22 cellular contexts compared by ENCODE assay signal in the genomic region with DNA sequence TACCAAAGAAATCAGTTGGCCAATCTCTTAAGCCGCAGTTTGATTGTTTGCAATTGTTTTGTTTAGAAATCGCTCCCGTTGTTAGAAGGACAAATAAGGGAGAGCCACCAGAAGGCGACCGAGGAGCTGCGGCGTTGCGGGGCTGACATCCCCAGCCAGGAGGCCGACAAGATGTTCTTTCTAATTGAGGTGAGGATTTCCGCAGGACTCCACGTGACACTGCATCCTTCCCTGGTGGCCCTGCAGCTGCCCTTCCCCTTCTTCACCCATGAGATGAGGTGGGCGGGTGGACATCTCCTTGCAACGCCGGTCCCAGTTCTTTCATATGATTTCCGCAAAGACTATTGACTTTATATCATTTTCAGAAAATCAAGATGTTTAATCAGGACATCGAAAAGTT. TPM values are rescaled to one million over a fixed set of nuclear protein-coding genes. Genes with fewer than 3 reads are reported as not detected.
DNase-seq lines count a peak whose midpoint lies in the region; ATAC-seq, FAIRE-seq and TF ChIP-seq lines count a peak whose summit lies in the region.
"Had no signal": no experiment of that assay in that cellular context is flagged by ENCODE, and none has a peak within 500 bp of the region (broad histone marks: within the 10 kb centered on the region; RNA-seq: fewer than 3 reads in every experiment).

No MANE protein-coding gene starts in this region.

- no peak overlapping the region for H3K56ac ChIP-seq in H1 (replicated peaks; ENCODE audit: insufficient read length, low read depth, low read length)

- TF ChIP-seq CTCF in H1 (IDR thresholded peaks at IDR 0.05; ENCODE audit: control extremely low read depth in 1 of 3, insufficient read depth in 1 of 3, low read depth in 1 of 3, low read length in 3 of 3) (no peak), vagina (IDR thresholded peaks at IDR 0.05) (no peak), mucosa of descending colon (IDR thresholded peaks at IDR 0.05) (no peak), stomach (IDR thresholded peaks at IDR 0.05) (no peak)

- H3K27ac Mint-ChIP-seq in activated CD8-positive, alpha-beta memory T cell treated with anti-CD3 and anti-CD28 coated beads, Interleukin-2, amount 10 ng/mL, durations not matched to agents 7 days and 5 days = no peak overlapping the region
- H3K27ac Mint-ChIP-seq: B cell; CD4-positive, alpha-beta T cell; CD8-positive, alpha-beta T cell had no signal

- no peak overlapping the region for H3K23ac ChIP-seq in H1 (ENCODE audit: insufficient read length)

- H3K14ac ChIP-seq in H1 (ENCODE audit: insufficient read length) = no peak overlapping the region

- no peak overlapping the region for H3K4me2 ChIP-seq in H1 (ENCODE audit: insufficient read depth in 1 of 2, low read depth in 2 of 2, low read length in 2 of 2)
- H3K4me2 ChIP-seq: A549 had no signal

- H3K9me3 ChIP-seq in H1 (ENCODE audit: insufficient read depth in 2 of 2, low read depth in 1 of 2, low read length in 1 of 2) (no peaks in the 10 kb centered on the region), vagina (no peaks in the 10 kb centered on the region), mucosa of descending colon (no peaks in the 10 kb centered on the region), stomach (no peaks in the 10 kb centered on the region)
- H3K9me3 ChIP-seq: A549, Caco-2 had no signal

- H3K4me3 Mint-ChIP-seq in activated CD8-positive, alpha-beta memory T cell treated with anti-CD3 and anti-CD28 coated beads, Interleukin-2, amount 10 ng/mL, durations not matched to agents 7 days and 5 days = no peak overlapping the region
- H3K4me3 Mint-ChIP-seq: B cell; CD4-positive, alpha-beta T cell; CD8-positive, alpha-beta T cell had no signal

- peaks cover 3% of the 10 kb centered on the region for H3K4me1 Mint-ChIP-seq in activated CD8-positive, alpha-beta memory T cell treated with anti-CD3 and anti-CD28 coated beads, Interleukin-2, amount 10 ng/mL, durations not matched to agents 7 days and 5 days

- no peak overlapping the region for H2AK5ac ChIP-seq in H1 (ENCODE audit: low read depth, low read length)

- H3K79me2 ChIP-seq in H1 (ENCODE audit: control insufficient read depth in 1 of 2, insufficient read depth in 2 of 2, low read length in 2 of 2) = no peaks in the 10 kb centered on the region

- TF ChIP-seq POLR2A in H1 (IDR thresholded peaks at IDR 0.05; ENCODE audit: control extremely low read depth in 1 of 2, low read depth in 2 of 2, low read length in 2 of 2) = no peak
- no peak for TF ChIP-seq POLR2A in vagina (IDR thresholded peaks at IDR 0.05)
- TF ChIP-seq POLR2A in stomach (IDR thresholded peaks at IDR 0.05) = no peak

- no peak overlapping the region for H3K9ac ChIP-seq in H1 (replicated peaks in 1 of 4; ENCODE audit: extremely low read depth in 1 of 4, low read depth in 3 of 4, low read length in 3 of 4)
- H3K9ac ChIP-seq: BLaER1 treated with 17β-estradiol and CSF1 and Interleukin-3, amounts not matched to agents 10 nM and 100 nM had no signal

- H3K36me3 Mint-ChIP-seq in activated CD8-positive, alpha-beta memory T cell treated with anti-CD3 and anti-CD28 coated beads, Interleukin-2, amount 10 ng/mL, durations not matched to agents 7 days and 5 days = peaks cover 86% of the 10 kb centered on the region

- 93% methylated on average over 16 of the region's 16 CpGs; no CpG with 5 or more reads in 1 of the 2 experiments for WGBS in H1 (ENCODE audit: extremely low coverage in 1 of 2, insufficient coverage in 1 of 2, insufficient read length in 1 of 2, insufficient replicate concordance in 2 of 2, low coverage in 1 of 2, low lambda C conversion rate in 2 of 2, missing lambda C conversion rate in 1 of 2), 2 experiments
- 95 to 96% (median 96%) methylated on average over 16 of the region's 16 CpGs for WGBS in stomach, 5 donors

- no peak overlapping the region for H2BK20ac ChIP-seq in H1 (ENCODE audit: low read length)

- no peaks in the 10 kb centered on the region for H3K79me1 ChIP-seq in H1 (ENCODE audit: low read depth, low read length)

- H3K27me3 Mint-ChIP-seq in activated CD8-positive, alpha-beta memory T cell treated with anti-CD3 and anti-CD28 coated beads, Interleukin-2, amount 10 ng/mL, durations not matched to agents 7 days and 5 days = no peaks in the 10 kb centered on the region
- H3K27me3 Mint-ChIP-seq: B cell; CD4-positive, alpha-beta T cell had no signal

- no peak overlapping the region for H2BK12ac ChIP-seq in H1 (ENCODE audit: low read depth, low read length)

- H4K20me1 ChIP-seq in H1 (replicated peaks in 1 of 2; ENCODE audit: control insufficient read depth in 1 of 2, insufficient read depth in 2 of 2, low read length in 2 of 2) = no peaks in the 10 kb centered on the region
- H4K20me1 ChIP-seq: BLaER1 treated with 17β-estradiol and CSF1 and Interleukin-3, amounts not matched to agents 10 nM and 100 nM had no signal

- intact Hi-C loops in vagina (cut with DNase I) = no loop called here
- intact Hi-C loops in mucosa of descending colon (cut with DNase I, micrococcal nuclease) = no loop called here
- intact Hi-C loops in stomach (cut with DNase I; ENCODE audit: low total_unique reads) = no loop called here

- H3K4me3 ChIP-seq in H1 (ENCODE audit: extremely low read depth in 1 of 4, insufficient read depth in 2 of 4, low read depth in 3 of 4, low read length in 4 of 4) (no peak overlapping the region), vagina (no peak overlapping the region), mucosa of descending colon (no peak overlapping the region), stomach (no peak overlapping the region)
- H3K4me3 ChIP-seq: A549; BLaER1 treated with 17β-estradiol and CSF1 and Interleukin-3, amounts not matched to agents 10 nM and 100 nM had no signal

- H3K4ac ChIP-seq in H1 (replicated peaks; ENCODE audit: insufficient read length, low read depth, low read length) = no peak overlapping the region

- H3K18ac ChIP-seq in H1 (ENCODE audit: extremely low read depth, low read length) = no peak overlapping the region

- CTCF ChIA-PET in activated CD8-positive, alpha-beta memory T cell treated with anti-CD3 and anti-CD28 coated beads, Interleukin-2, amount 10 ng/mL, durations not matched to agents 7 days and 5 days (lab: Charles Lee) = no interaction called here
- CTCF ChIA-PET in H1 (lab: Charles Lee; ENCODE audit: partially characterized antibody) = no interaction called here

- TF ChIP-seq EP300 in H1 (IDR thresholded peaks at IDR 0.05; ENCODE audit: borderline replicate concordance in 1 of 2, low read depth in 2 of 2, low read length in 2 of 2) (no peak), stomach (IDR thresholded peaks at IDR 0.05) (no peak)

- H3K23me2 ChIP-seq in H1 (ENCODE audit: low read depth, low read length) = no peaks in the 10 kb centered on the region

- H4K5ac ChIP-seq in H1 (ENCODE audit: insufficient read length, low read depth, low read length) = no peak overlapping the region

- no peak overlapping the region for H2AFZ ChIP-seq in H1 (ENCODE audit: low read length)

- no peak overlapping the region for H2BK15ac ChIP-seq in H1 (ENCODE audit: low read length)

- H4K91ac ChIP-seq in H1 (replicated peaks; ENCODE audit: insufficient read length, low read length) = no peak overlapping the region

- H2BK120ac ChIP-seq in H1 (replicated peaks; ENCODE audit: low read depth, low read length) = no peak overlapping the region

- peak; percentile 15 for DNase-seq in activated CD8-positive, alpha-beta memory T cell treated with anti-CD3 and anti-CD28 coated beads for 24 hours
- no peak for DNase-seq in activated CD8-positive, alpha-beta memory T cell treated with anti-CD3 and anti-CD28 coated beads, Interleukin-2, amount 10 ng/mL, durations not matched to agents 7 days and 5 days
- no peak for DNase-seq in H1 (ENCODE audit: low read depth in 1 of 2, low spot score in 2 of 2)
- peak; percentile 25 to 74 for DNase-seq in vagina (ENCODE audit: extremely low spot score in 2 of 2)
- no peak for DNase-seq in mucosa of descending colon
- DNase-seq in stomach = no peak
- DNase-seq: AML-193, Caco-2, Calu3, DMS79 treated with DMSO at 0.1 percent for 48 hours, GF-D8 had no signal

- H3K36me3 ChIP-seq in H1 (ENCODE audit: control insufficient read depth in 2 of 4, insufficient read depth in 4 of 4, low read length in 3 of 4) (no peaks in the 10 kb centered on the region), vagina (peaks cover 0 to 19% of the 10 kb centered on the region in 2 donors), mucosa of descending colon (ENCODE audit: low read depth) (no peaks in the 10 kb centered on the region), stomach (peaks cover 0 to 79% (median 57%) of the 10 kb centered on the region in 4 donors)

- POLR2A ChIA-PET in H1 (lab: Charles Lee; ENCODE audit: partially characterized antibody) = no interaction called here

- no peak for FAIRE-seq in H1 (lab: Jason Lieb, UNC)
- FAIRE-seq: A549, D721Med, G401.6, GM12891, GM19239 had no signal

- peak overlapping the region; percentile 29; the same call in 1 of the 2 replicates for H4K8ac ChIP-seq in H1 (ENCODE audit: extremely low read depth, insufficient read depth, low read length)

- H2BK5ac ChIP-seq in H1 (ENCODE audit: low read depth, low read length) = no peak overlapping the region

- no peak for ATAC-seq in activated CD8-positive, alpha-beta memory T cell treated with anti-CD3 and anti-CD28 coated beads, Interleukin-2, amount 10 ng/mL, durations not matched to agents 7 days and 5 days
- no peak for ATAC-seq in mucosa of descending colon
- ATAC-seq: A549; CD8-positive, alpha-beta T cell had no signal

- H3K27ac ChIP-seq in H1 (ENCODE audit: low read depth, low read length) = no peak overlapping the region
- H3K27ac ChIP-seq in vagina = no peak overlapping the region
- H3K27ac ChIP-seq in stomach = no peak overlapping the region
- H3K27ac ChIP-seq: 22Rv1; A549; BLaER1 treated with 17β-estradiol and CSF1 and Interleukin-3, amounts not matched to agents 10 nM and 100 nM; C4-2B had no signal

- no peaks in the 10 kb centered on the region for H3K4me1 ChIP-seq in H1 (replicated peaks in 1 of 4; ENCODE audit: control insufficient read depth in 3 of 4, insufficient read depth in 4 of 4, low read length in 3 of 4)
- no peaks in the 10 kb centered on the region for H3K4me1 ChIP-seq in vagina
- peaks cover 4% of the 10 kb centered on the region for H3K4me1 ChIP-seq in mucosa of descending colon (ENCODE audit: low read depth)
- H3K4me1 ChIP-seq in stomach = peaks cover 0 to 23% (median 11%) of the 10 kb centered on the region in 4 donors
- H3K4me1 ChIP-seq: A549 had no signal

- H3K9me3 Mint-ChIP-seq in activated CD8-positive, alpha-beta memory T cell treated with anti-CD3 and anti-CD28 coated beads, Interleukin-2, amount 10 ng/mL, durations not matched to agents 7 days and 5 days (ENCODE audit: low read depth) = no peaks in the 10 kb centered on the region
- H3K9me3 Mint-ChIP-seq: CD4-positive, alpha-beta T cell; CD8-positive, alpha-beta T cell had no signal

- H3K27me3 ChIP-seq in H1 (replicated peaks in 1 of 4; ENCODE audit: control insufficient read depth in 3 of 4, extremely low read depth in 1 of 4, insufficient read depth in 3 of 4, low read length in 3 of 4) (no peaks in the 10 kb centered on the region), vagina (no peaks in the 10 kb centered on the region), stomach (no peaks in the 10 kb centered on the region)
- H3K27me3 ChIP-seq: BLaER1 treated with 17β-estradiol and CSF1 and Interleukin-3, amounts not matched to agents 10 nM and 100 nM had no signal

- no peak for TF ChIP-seq RAD21 in H1 (IDR thresholded peaks at IDR 0.05 in 1 of 2, conservative IDR thresholded peaks at IDR 0.05 in 1 of 2; ENCODE audit: low read depth in 2 of 2, low read length in 2 of 2)

RNA-seq across cellular contexts. Expression of a gene that starts 27.2 kb away (rescaled TPM):
- total RNA-seq in activated CD8-positive, alpha-beta memory T cell treated with anti-CD3 and anti-CD28 coated beads, Interleukin-2, amount 10 ng/mL, durations not matched to agents 7 days and 5 days = 100 to 1,000 TPM; 544 to 967 TPM
- total RNA-seq in H1 (2021; fragmentation: NEBNext Ultra II Directional; extraction: Animal tissue kit (Norgen Biotek cat#: 25700)) = 3.1 and 3.8 TPM in 2 replicates
- 5.1 and 5.7 TPM in 2 replicates for polyA plus RNA-seq in H1 (2011; rRNA removed)
- 4.8 TPM for polyA plus RNA-seq in H1 (2011; cell fraction: cytosol; rRNA removed)
- polyA plus RNA-seq in H1 (2011; cell fraction: nucleus; rRNA removed) = 9.7 TPM
- polyA plus RNA-seq in H1 (2012, experiment 1 of 2) = 3.9 to 7.5 TPM (median 7.1 TPM) in 4 replicates
- 3.5 TPM for polyA plus RNA-seq in H1 (2012, experiment 2 of 2)
- 1.6 TPM for polyA plus RNA-seq in H1 (2013, experiment 1 of 2)
- 1.1 TPM for polyA plus RNA-seq in H1 (2013, experiment 2 of 2)
- 9.2 and 13.0 TPM in 2 replicates for polyA minus RNA-seq in H1 (2011; rRNA and poly(A)+ RNA removed)
- polyA minus RNA-seq in H1 (2011; cell fraction: cytosol; rRNA and poly(A)+ RNA removed) = 7.9 TPM
- 13.8 TPM for polyA minus RNA-seq in H1 (2011; cell fraction: nucleus; rRNA and poly(A)+ RNA removed)
- total RNA-seq in vagina = 16.7 TPM
- 10 to 100 TPM; 30.7 to 78.5 (median 31.2) TPM for total RNA-seq in mucosa of descending colon
- total RNA-seq in stomach = 100 to 1,000 TPM in 2 of 5 donors, 10 to 100 TPM in 3; 15.1 to 125 (median 66.9) TPM
- 10 to 100 TPM; 11.4 to 25.2 (median 25.1) TPM for polyA plus RNA-seq in stomach

RNA-seq across cellular contexts. Expression of a gene that starts 37.0 kb away (rescaled TPM):
- total RNA-seq in activated CD8-positive, alpha-beta memory T cell treated with anti-CD3 and anti-CD28 coated beads, Interleukin-2, amount 10 ng/mL, durations not matched to agents 7 days and 5 days = 100 to 1,000 TPM in 1 of 2 experiments, 10 to 100 TPM in 1; 65.1 to 158 TPM
- total RNA-seq in H1 (2021; fragmentation: NEBNext Ultra II Directional; extraction: Animal tissue kit (Norgen Biotek cat#: 25700)) = 8.9 TPM in 2 replicates
- polyA plus RNA-seq in H1 (2011; rRNA removed) (2.8 and 3.1 TPM in 2 replicates), stomach (10 to 100 TPM in 1 of 3 donors, 1 to 10 TPM in 2; 5.0 to 22.8 (median 5.3) TPM)
- 3.1 TPM for polyA plus RNA-seq in H1 (2011; cell fraction: cytosol; rRNA removed)
- 4.0 TPM for polyA plus RNA-seq in H1 (2011; cell fraction: nucleus; rRNA removed)
- 3.9 to 5.5 TPM (median 4.9 TPM) in 4 replicates for polyA plus RNA-seq in H1 (2012, experiment 1 of 2)
- polyA plus RNA-seq in H1 (2012, experiment 2 of 2) = 0.91 TPM
- 3.6 TPM for polyA plus RNA-seq in H1 (2013, experiment 1 of 2)
- polyA plus RNA-seq in H1 (2013, experiment 2 of 2) = 4.0 TPM
- polyA minus RNA-seq in H1 (2011; rRNA and poly(A)+ RNA removed) = 4.2 and 5.6 TPM in 2 replicates
- 1.5 TPM for polyA minus RNA-seq in H1 (2011; cell fraction: cytosol; rRNA and poly(A)+ RNA removed)
- 6.6 TPM for polyA minus RNA-seq in H1 (2011; cell fraction: nucleus; rRNA and poly(A)+ RNA removed)
- total RNA-seq in vagina (13.5 TPM), mucosa of descending colon (1 to 10 TPM; 2.5 to 9.2 (median 6.3) TPM), stomach (10 to 100 TPM in 4 of 5 donors, 1 to 10 TPM in 1; 8.7 to 85.8 (median 51.6) TPM)
- polyA plus RNA-seq: A549 had no signal

Comparison
In these comparisons a context has a peak if more than half of its experiments do, and no peak if none do; other contexts are left out.
1. DNase-seq: peak in activated CD8-positive, alpha-beta memory T cell treated with anti-CD3 and anti-CD28 coated beads for 24 hours (single experiment) and vagina (2 of 2); none in activated CD8-positive, alpha-beta memory T cell treated with anti-CD3 and anti-CD28 coated beads, Interleukin-2, amount 10 ng/mL, durations not matched to agents 7 days and 5 days (single experiment), H1 (0 of 2), mucosa of descending colon (0 of 3) and stomach (single experiment).
2. RNA of a gene that starts 27.2 kb away (total RNA-seq): 544 to 967 TPM in activated CD8-positive, alpha-beta memory T cell treated with anti-CD3 and anti-CD28 coated beads, Interleukin-2, amount 10 ng/mL, durations not matched to agents 7 days and 5 days; 15.1 to 125 TPM in stomach, 30.7 to 78.5 TPM in mucosa of descending colon, 16.7 TPM in vagina (single experiment) and 3.1 to 3.8 TPM in H1; every median in the first group is over 4 times any median in the second.